8 cellular contexts compared by ENCODE assay signal in the genomic region with DNA sequence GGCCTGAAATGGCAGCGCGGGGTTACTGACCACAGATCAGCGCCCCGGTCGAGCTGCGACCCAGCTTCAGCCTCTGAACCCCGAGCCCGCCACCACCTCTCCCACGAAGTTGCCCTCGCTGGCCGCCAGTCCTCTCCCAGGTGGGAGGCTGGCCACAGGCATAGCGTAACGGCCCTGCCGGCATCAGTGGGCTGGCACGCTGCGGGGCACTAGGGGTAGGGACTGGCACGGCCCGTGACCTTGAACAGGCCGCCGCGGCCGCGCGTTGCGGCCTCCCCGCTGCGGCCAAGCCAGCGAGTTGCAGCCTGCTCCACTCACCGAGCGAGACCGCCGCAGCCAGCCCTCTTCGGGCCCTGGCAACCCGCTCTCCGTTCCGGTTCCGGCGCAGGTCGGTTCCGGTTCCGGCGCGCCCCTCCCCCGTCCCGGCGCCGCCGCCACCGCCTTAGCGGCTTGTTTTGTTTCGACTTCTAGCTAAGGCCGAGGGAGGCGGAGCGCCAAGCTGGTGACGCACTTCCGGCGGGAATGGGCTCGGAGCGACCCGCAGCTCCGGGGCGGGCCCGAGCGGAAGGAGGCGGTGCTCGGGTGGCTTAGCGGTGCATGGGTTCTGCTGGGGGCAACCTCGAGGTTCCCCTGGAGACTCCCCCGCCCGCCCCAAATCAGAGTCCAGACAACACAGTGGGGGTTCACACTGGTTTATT. TPM values are rescaled to one million over a fixed set of nuclear protein-coding genes. Genes with fewer than 3 reads are reported as not detected.
DNase-seq lines count a peak whose midpoint lies in the region; ATAC-seq and TF ChIP-seq lines count a peak whose summit lies in the region.

A gene with protein sequence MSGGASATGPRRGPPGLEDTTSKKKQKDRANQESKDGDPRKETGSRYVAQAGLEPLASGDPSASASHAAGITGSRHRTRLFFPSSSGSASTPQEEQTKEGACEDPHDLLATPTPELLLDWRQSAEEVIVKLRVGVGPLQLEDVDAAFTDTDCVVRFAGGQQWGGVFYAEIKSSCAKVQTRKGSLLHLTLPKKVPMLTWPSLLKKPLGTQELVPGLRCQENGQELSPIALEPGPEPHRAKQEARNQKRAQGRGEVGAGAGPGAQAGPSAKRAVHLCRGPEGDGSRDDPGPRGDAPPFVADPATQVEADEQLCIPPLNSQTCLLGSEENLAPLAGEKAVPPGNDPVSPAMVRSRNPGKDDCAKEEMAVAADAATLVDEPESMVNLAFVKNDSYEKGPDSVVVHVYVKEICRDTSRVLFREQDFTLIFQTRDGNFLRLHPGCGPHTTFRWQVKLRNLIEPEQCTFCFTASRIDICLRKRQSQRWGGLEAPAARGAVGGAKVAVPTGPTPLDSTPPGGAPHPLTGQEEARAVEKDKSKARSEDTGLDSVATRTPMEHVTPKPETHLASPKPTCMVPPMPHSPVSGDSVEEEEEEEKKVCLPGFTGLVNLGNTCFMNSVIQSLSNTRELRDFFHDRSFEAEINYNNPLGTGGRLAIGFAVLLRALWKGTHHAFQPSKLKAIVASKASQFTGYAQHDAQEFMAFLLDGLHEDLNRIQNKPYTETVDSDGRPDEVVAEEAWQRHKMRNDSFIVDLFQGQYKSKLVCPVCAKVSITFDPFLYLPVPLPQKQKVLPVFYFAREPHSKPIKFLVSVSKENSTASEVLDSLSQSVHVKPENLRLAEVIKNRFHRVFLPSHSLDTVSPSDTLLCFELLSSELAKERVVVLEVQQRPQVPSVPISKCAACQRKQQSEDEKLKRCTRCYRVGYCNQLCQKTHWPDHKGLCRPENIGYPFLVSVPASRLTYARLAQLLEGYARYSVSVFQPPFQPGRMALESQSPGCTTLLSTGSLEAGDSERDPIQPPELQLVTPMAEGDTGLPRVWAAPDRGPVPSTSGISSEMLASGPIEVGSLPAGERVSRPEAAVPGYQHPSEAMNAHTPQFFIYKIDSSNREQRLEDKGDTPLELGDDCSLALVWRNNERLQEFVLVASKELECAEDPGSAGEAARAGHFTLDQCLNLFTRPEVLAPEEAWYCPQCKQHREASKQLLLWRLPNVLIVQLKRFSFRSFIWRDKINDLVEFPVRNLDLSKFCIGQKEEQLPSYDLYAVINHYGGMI (N-terminal part only) (minus strand): TSS at position 386 of the 698 bp plus-strand sequence. CDS start 1,678 bp downstream, outside the sequence.

- H3K36me3 ChIP-seq in left ventricle myocardium inferior: peaks cover 80% of the 10 kb centered on the region
- H3K36me3 ChIP-seq in uterus: no peaks in the 10 kb centered on the region

- H3K27me3 Mint-ChIP-seq in T-helper 17 cell: no peaks in the 10 kb centered on the region

- no peaks in the 10 kb centered on the region for H3K9me3 ChIP-seq in T-helper 17 cell (ENCODE audit: control insufficient read depth, low read length, poor library complexity, severe bottlenecking)
- no peaks in the 10 kb centered on the region for H3K9me3 ChIP-seq in left ventricle myocardium inferior (replicated peaks)
- H3K9me3 ChIP-seq in uterus: no peaks in the 10 kb centered on the region

- H3K4me1 Mint-ChIP-seq in T-helper 17 cell: peaks cover 14% of the 10 kb centered on the region

- intact Hi-C loops in left ventricle myocardium inferior (cut with micrococcal nuclease): no loop called here
- intact Hi-C loops in uterus (cut with DNase I; ENCODE audit: low total_unique reads): no loop called here

- TF ChIP-seq CTCF in GM12872 (IDR thresholded peaks at IDR 0.05; ENCODE audit: insufficient read depth, low read depth, low read length): 0 out of 3 replicates have a peak, but pooled peaks have one; percentile 2
- no peak for TF ChIP-seq CTCF in left ventricle myocardium inferior (IDR thresholded peaks at IDR 0.05; ENCODE audit: borderline replicate concordance)
- TF ChIP-seq CTCF in uterus (IDR thresholded peaks at IDR 0.05): peak in 2 of 4 experiments; percentile 11 to 26

- H3K27ac ChIP-seq in left ventricle myocardium inferior (replicated peaks) (peak within 1 kb of the TSS; percentile 98), uterus (peak within 1 kb of the TSS; percentile 93 to 95)

- H3K4me3 ChIP-seq in left ventricle myocardium inferior (peak within 1 kb of the TSS; percentile 99), uterus (peak within 1 kb of the TSS; percentile 89 to 99)

- TF ChIP-seq POLR2A in uterus (IDR thresholded peaks at IDR 0.05): peak; percentile 35 to 88

- H3K4me1 ChIP-seq in left ventricle myocardium inferior (peaks cover 41% of the 10 kb centered on the region), uterus (peaks cover 0 to 12% of the 10 kb centered on the region in 2 donors)

- H3K27me3 ChIP-seq in left ventricle myocardium inferior (ENCODE audit: low read depth): no peaks in the 10 kb centered on the region
- no peaks in the 10 kb centered on the region for H3K27me3 ChIP-seq in uterus

- peak within 1 kb of the TSS; percentile 87 for H3K27ac Mint-ChIP-seq in T-helper 17 cell

- DNase-seq in NCI-H146 treated with DMSO at 0.1 percent for 48 hours (lab: John Stamatoyannopoulos, UW; ENCODE audit: unreplicated experiment) (peak; percentile 38), T-helper 17 cell (peak; percentile 91 to 93 (median 92)), amygdala (lab: John Stamatoyannopoulos, UW) (peak; percentile 41 to 97 (median 90)), left ventricle myocardium inferior (peak; percentile 96), pulmonary artery endothelial cell (ENCODE audit: low read depth, low spot score) (peak; percentile 63), uterus (peak; percentile 96 to 97)

- H3K36me3 Mint-ChIP-seq in T-helper 17 cell (ENCODE audit: low read depth): peaks cover 2% of the 10 kb centered on the region

- peak within 1 kb of the TSS; percentile 88 for H3K4me3 Mint-ChIP-seq in T-helper 17 cell

- ATAC-seq in HG02623 (IDR thresholded peaks at IDR 0.05; ENCODE audit: unreplicated experiment) (peak; percentile 88), T-helper 17 cell (peak; percentile 93)

RNA-seq across cellular contexts. Expression of the gene that starts here (rescaled TPM):
- 10 to 100 TPM; 51.4 to 56.6 TPM for total RNA-seq in T-helper 17 cell
- 62.5 TPM for total RNA-seq in left ventricle myocardium inferior
- total RNA-seq in pulmonary artery endothelial cell: 42.9 and 54.2 TPM in 2 replicates
- 10 to 100 TPM; 21.5 to 66.6 (median 43.6) TPM for total RNA-seq in uterus

Comparison
In these comparisons a context has a peak if more than half of its experiments do, and no peak if none do; other contexts are left out.
1. Peak in every context shown above with its lines: DNase-seq, ATAC-seq, H3K4me3 ChIP-seq and H3K27ac ChIP-seq.
2. DNase-seq: peak in every context shown above with its lines; median percentile 96 in uterus; 96 in left ventricle myocardium inferior; 92 in T-helper 17 cell; 90 in amygdala; 63 in pulmonary artery endothelial cell; 38 in NCI-H146 treated with DMSO at 0.1 percent for 48 hours.